In genomic region chr2:73004466-73004865, GRCh38 we compare ENCODE assay signal across 15 cellular contexts.
"Had no signal": no experiment of that assay in that cellular context is flagged by ENCODE, and none has a peak within 500 bp of the region (broad histone marks: within the 10 kb centered on the region; RNA-seq: fewer than 3 reads in every experiment).

No MANE protein-coding gene starts in this region.

- H3K27me3 ChIP-seq: adrenal gland, heart left ventricle, neural progenitor cell, ovary, thyroid gland had no signal

- H3K36me3 Mint-ChIP-seq: activated naive CD4-positive, alpha-beta T cell treated with anti-CD3 and anti-CD28 coated beads, Interleukin-2, amount 50 U/mL, for 24 hours; neural progenitor cell had no signal

- H3K9ac ChIP-seq: neural progenitor cell had no signal

- ATAC-seq: heart left ventricle, sciatic nerve had no signal

- H2AFZ ChIP-seq: neural progenitor cell had no signal

- H3K4me1 ChIP-seq: adrenal gland, neural progenitor cell, thyroid gland had no signal

- H3K9me3 ChIP-seq: adrenal gland, heart left ventricle, ovary, thyroid gland had no signal

- H3K4me3 Mint-ChIP-seq: activated naive CD4-positive, alpha-beta T cell treated with anti-CD3 and anti-CD28 coated beads, Interleukin-2, amount 50 U/mL, for 24 hours; immature natural killer cell; naive B cell; neural progenitor cell had no signal

- H3K4me1 Mint-ChIP-seq: activated naive CD4-positive, alpha-beta T cell treated with anti-CD3 and anti-CD28 coated beads, Interleukin-2, amount 50 U/mL, for 24 hours; immature natural killer cell; naive B cell had no signal

- H3K9me3 Mint-ChIP-seq: activated naive CD4-positive, alpha-beta T cell treated with anti-CD3 and anti-CD28 coated beads, Interleukin-2, amount 50 U/mL, for 24 hours; immature natural killer cell; naive B cell; neural progenitor cell had no signal

- H3K27me3 Mint-ChIP-seq: activated naive CD4-positive, alpha-beta T cell treated with anti-CD3 and anti-CD28 coated beads, Interleukin-2, amount 50 U/mL, for 24 hours; naive B cell had no signal

- H3K27ac Mint-ChIP-seq: activated naive CD4-positive, alpha-beta T cell treated with anti-CD3 and anti-CD28 coated beads, Interleukin-2, amount 50 U/mL, for 24 hours; immature natural killer cell; neural progenitor cell had no signal

- H3K27ac ChIP-seq: adrenal gland, epithelial cell of prostate, heart left ventricle, neural progenitor cell, ovary, thyroid gland had no signal

- DNase-seq: caudate nucleus; cortex of kidney; effector memory CD4-positive, alpha-beta T cell; foreskin melanocyte; immature natural killer cell; left cardiac atrium; naive B cell; ovary; thyroid gland had no signal

- H3K4me2 ChIP-seq: neural progenitor cell had no signal
